ENCODE assay signal across 23 cellular contexts in the genomic region with DNA sequence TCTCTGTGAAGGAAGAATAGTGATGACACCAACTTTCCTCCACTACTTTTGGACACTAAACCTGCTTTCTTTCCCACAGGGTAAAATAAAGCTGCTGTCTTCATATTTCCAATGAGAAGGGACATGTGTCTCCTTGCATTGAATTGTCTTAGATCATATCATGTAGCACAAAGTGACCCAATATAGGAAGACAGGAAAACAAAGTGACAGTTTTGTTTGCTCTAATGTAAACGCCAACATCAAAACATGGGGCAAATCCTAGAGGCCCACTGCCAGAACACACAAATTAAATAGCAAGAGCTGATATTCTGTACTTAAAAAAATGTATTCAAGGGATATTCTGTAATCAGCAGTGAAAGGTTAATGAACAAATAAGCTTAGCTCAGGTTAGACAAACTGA. TPM values are rescaled to one million over a fixed set of nuclear protein-coding genes. Genes with fewer than 3 reads are reported as not detected.
"Had no signal": no experiment of that assay in that cellular context is flagged by ENCODE, and none has a peak within 500 bp of the region (broad histone marks: within the 10 kb centered on the region; RNA-seq: fewer than 3 reads in every experiment).

No MANE protein-coding gene starts in this region.

- H3K27me3 Mint-ChIP-seq: activated CD4-positive, alpha-beta memory T cell treated with anti-CD3 and anti-CD28 coated beads for 36 hours; activated CD4-positive, alpha-beta T cell treated with anti-CD3 and anti-CD28 coated beads for 36 hours; activated CD8-positive, alpha-beta memory T cell treated with anti-CD3 and anti-CD28 coated beads, Interleukin-2, amount 10 ng/mL, durations not matched to agents 7 days and 5 days had no signal

- H3K4me3 Mint-ChIP-seq: activated CD4-positive, alpha-beta memory T cell treated with anti-CD3 and anti-CD28 coated beads for 36 hours; activated CD4-positive, alpha-beta T cell treated with anti-CD3 and anti-CD28 coated beads for 36 hours; activated CD8-positive, alpha-beta memory T cell treated with anti-CD3 and anti-CD28 coated beads, Interleukin-2, amount 10 ng/mL, durations not matched to agents 7 days and 5 days; neural progenitor cell; WTC11 had no signal

- H3K36me3 Mint-ChIP-seq: neural progenitor cell, WTC11 had no signal

- H3K27ac Mint-ChIP-seq: activated CD4-positive, alpha-beta memory T cell treated with anti-CD3 and anti-CD28 coated beads for 36 hours; activated CD4-positive, alpha-beta T cell treated with anti-CD3 and anti-CD28 coated beads for 36 hours; activated CD8-positive, alpha-beta memory T cell treated with anti-CD3 and anti-CD28 coated beads, Interleukin-2, amount 10 ng/mL, durations not matched to agents 7 days and 5 days; neural progenitor cell; WTC11 had no signal

- H3K9me3 Mint-ChIP-seq: activated CD4-positive, alpha-beta memory T cell treated with anti-CD3 and anti-CD28 coated beads for 36 hours; neural progenitor cell; WTC11 had no signal

- ATAC-seq: activated CD4-positive, alpha-beta T cell treated with anti-CD3 and anti-CD28 coated beads for 36 hours; activated CD8-positive, alpha-beta memory T cell treated with anti-CD3 and anti-CD28 coated beads, Interleukin-2, amount 10 ng/mL, durations not matched to agents 7 days and 5 days; body of pancreas; gastroesophageal sphincter; heart left ventricle; left colon; upper lobe of right lung; WTC11 had no signal

- DNase-seq: activated CD4-positive, alpha-beta memory T cell treated with anti-CD3 and anti-CD28 coated beads for 36 hours; activated CD4-positive, alpha-beta T cell treated with anti-CD3 and anti-CD28 coated beads for 36 hours; activated CD8-positive, alpha-beta memory T cell treated with anti-CD3 and anti-CD28 coated beads, Interleukin-2, amount 10 ng/mL, durations not matched to agents 7 days and 5 days; activated gamma-delta T cell treated with Interleukin-2 at 50 U/mL for 16 hours; activated T-cell treated with anti-CD3 and anti-CD28 coated beads for 4 hours; anterior cingulate cortex; body of pancreas; heart left ventricle; left colon; mesenchymal stem cell; stimulated activated CD4-positive, alpha-beta T cell treated with anti-CD3 and anti-CD28 coated beads, Interleukin-2, amount 100 ng/mL, for 48 hours; stimulated activated CD8-positive, alpha-beta memory T cell treated with anti-CD3 and anti-CD28 coated beads, Interleukin-4, amount 100 ng/mL, for 48 hours; stimulated activated naive CD4-positive, alpha-beta T cell treated with Interleukin-2 at 50 U/mL for 16 hours; T-helper 1 cell; T-helper 9 cell; upper lobe of right lung had no signal

RNA-seq across cellular contexts. Expression of gene ARHGAP15, which starts 36.1 kb away (rescaled TPM):
- total RNA-seq: cardiac muscle cell, myocyte, osteocyte had no signal
- polyA plus RNA-seq: cardiac muscle cell, keratinocyte had no signal
